In the genomic region with DNA sequence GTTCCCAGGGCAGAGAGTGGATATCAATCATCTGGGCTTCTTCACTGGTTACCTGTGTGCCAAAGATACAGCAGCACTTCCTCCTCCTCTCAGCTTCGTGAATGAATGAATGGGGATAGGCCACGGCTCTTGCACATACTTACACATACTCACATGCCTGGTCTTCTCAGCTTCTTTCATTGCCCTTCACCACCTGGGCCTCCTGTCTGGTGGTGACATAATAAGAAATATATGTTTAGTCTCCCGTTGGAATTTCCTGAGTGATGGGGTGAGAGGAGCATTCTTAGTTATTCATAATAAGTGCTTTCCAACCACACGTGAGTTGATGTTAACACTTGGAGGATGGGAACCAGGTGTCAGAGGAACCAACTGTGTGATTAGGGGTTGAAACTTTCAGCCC, we compare ENCODE assay signal across 16 cellular contexts.
A peak's percentile ranks its signal among the peaks of the same experiment; 100 is the strongest.
DNase-seq lines count a peak whose midpoint lies in the region; TF ChIP-seq lines count a peak whose summit lies in the region.
"Had no signal": no experiment of that assay in that cellular context is flagged by ENCODE, and none has a peak within 500 bp of the region (broad histone marks: within the 10 kb centered on the region; RNA-seq: fewer than 3 reads in every experiment).

No MANE protein-coding gene starts in this region.

- H3K4me3 ChIP-seq in neural progenitor cell (no peak overlapping the region), spleen (no peak overlapping the region)
- H3K4me3 ChIP-seq: A549, MG63, SJCRH30 had no signal

- intact Hi-C loops in spleen (cut with DNase I; ENCODE audit: low total_unique reads): no loop called here

- H3K27me3 ChIP-seq in neural progenitor cell (no peaks in the 10 kb centered on the region), spleen (replicated peaks in 1 of 7) (no peaks in the 10 kb centered on the region)
- H3K27me3 ChIP-seq: BE2C, MG63, SJCRH30 had no signal

- peak; percentile 11 for DNase-seq in EL
- peak; percentile 72 for DNase-seq in NCI-H69 (lab: John Stamatoyannopoulos, UW)
- peak; percentile 58 for DNase-seq in glomerular visceral epithelial cell (ENCODE audit: extremely low spot score)
- no peak for DNase-seq in neural progenitor cell (ENCODE audit: low spot score)
- no peak for DNase-seq in spleen
- no peak for DNase-seq in NOMO-1 treated with dmso at 0.1 percent for 144 hours (lab: John Stamatoyannopoulos, UW; ENCODE audit: unreplicated experiment)
- DNase-seq in mesenteric fat pad (ENCODE audit: low spot score): no peak
- DNase-seq: BE2C, GF-D8, MG63, NCI-H1417, NCI-H1694 treated with DMSO at 0.1 percent for 48 hours, NCI-H446, NCI-H526 treated with DMSO at 0.1 percent for 48 hours, SJCRH30 had no signal

- H4K20me1 ChIP-seq in neural progenitor cell (ENCODE audit: low read depth): no peaks in the 10 kb centered on the region

- no peak overlapping the region for H3K27ac ChIP-seq in neural progenitor cell
- H3K27ac ChIP-seq in spleen: no peak overlapping the region
- H3K27ac ChIP-seq: A549, SJCRH30 had no signal

- no peaks in the 10 kb centered on the region for H3K79me2 ChIP-seq in neural progenitor cell (ENCODE audit: low read depth)

- 59 to 75% (median 70%) methylated on average over 4 of the region's 4 CpGs for WGBS in spleen, 5 donors

- peaks cover 57% of the 10 kb centered on the region for H3K9me3 Mint-ChIP-seq in neural progenitor cell

- H3K27ac Mint-ChIP-seq in neural progenitor cell: peak overlapping the region; percentile 23

- H3F3A ChIP-seq in neural progenitor cell (ENCODE audit: low read depth): peaks cover 10% of the 10 kb centered on the region

- no peak overlapping the region for H3K4me2 ChIP-seq in neural progenitor cell
- H3K4me2 ChIP-seq: A549 had no signal

- no peak for TF ChIP-seq POLR2A in spleen (IDR thresholded peaks at IDR 0.05)

- peaks cover 25% of the 10 kb centered on the region for H3K36me3 Mint-ChIP-seq in neural progenitor cell

- H3K27me3 Mint-ChIP-seq in neural progenitor cell (ENCODE audit: insufficient read depth, low read depth): peaks cover 2% of the 10 kb centered on the region

- peaks cover 13% of the 10 kb centered on the region for H3K4me1 ChIP-seq in neural progenitor cell
- no peaks in the 10 kb centered on the region for H3K4me1 ChIP-seq in spleen
- H3K4me1 ChIP-seq: A549, BE2C, SJCRH30 had no signal

- TF ChIP-seq CTCF in neural progenitor cell (IDR thresholded peaks at IDR 0.05): no peak
- TF ChIP-seq CTCF in spleen (IDR thresholded peaks at IDR 0.05 in 8 of 11, conservative IDR thresholded peaks at IDR 0.05 in 3 of 11): no peak

- H2AFZ ChIP-seq in neural progenitor cell (replicated peaks): no peak overlapping the region

- H3K9me3 ChIP-seq in neural progenitor cell (ENCODE audit: low read depth) (peaks cover 7% of the 10 kb centered on the region), spleen (peaks cover 0 to 44% (median 18%) of the 10 kb centered on the region in 8 donors)
- H3K9me3 ChIP-seq: A549, BE2C, SJCRH30 had no signal

- H3K9ac ChIP-seq in neural progenitor cell: no peak overlapping the region

- H3K4me1 Mint-ChIP-seq in neural progenitor cell: peaks cover 11% of the 10 kb centered on the region

- no peak overlapping the region for H3K4me3 Mint-ChIP-seq in neural progenitor cell

- H3K36me3 ChIP-seq in neural progenitor cell (peaks cover 11% of the 10 kb centered on the region), spleen (no peaks in the 10 kb centered on the region)
- H3K36me3 ChIP-seq: BE2C, MG63, SJCRH30 had no signal

Comparison
In these comparisons a context has a peak if more than half of its experiments do, and no peak if none do; other contexts are left out.
1. DNase-seq: peak in EL (single experiment), NCI-H69 (single experiment) and glomerular visceral epithelial cell (single experiment); none in neural progenitor cell (single experiment), spleen (single experiment), NOMO-1 treated with dmso at 0.1 percent for 144 hours (single experiment) and mesenteric fat pad (single experiment).